In the genomic region with DNA sequence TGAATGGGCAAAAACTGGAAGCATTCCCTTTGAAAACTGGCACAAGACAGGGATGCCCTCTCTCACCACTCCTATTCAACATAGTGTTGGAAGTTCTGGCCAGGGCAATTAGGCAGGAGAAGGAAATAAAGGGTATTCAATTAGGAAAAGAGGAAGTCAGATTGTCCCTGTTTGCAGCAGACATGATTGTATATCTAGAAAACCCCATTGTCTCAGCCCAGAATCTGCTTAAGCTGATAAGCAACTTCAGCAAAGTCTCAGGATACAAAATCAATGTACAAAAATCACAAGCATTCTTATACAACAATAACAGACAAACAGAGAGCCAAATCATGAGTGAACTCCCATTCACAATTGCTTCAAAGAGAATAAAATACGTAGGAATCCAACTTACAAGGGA, we compare ENCODE assay signal across 4 cellular contexts. TPM values are rescaled to one million over a fixed set of nuclear protein-coding genes. Genes with fewer than 3 reads are reported as not detected.
"Had no signal": no experiment of that assay in that cellular context is flagged by ENCODE, and none has a peak within 500 bp of the region (broad histone marks: within the 10 kb centered on the region; RNA-seq: fewer than 3 reads in every experiment).

No MANE protein-coding gene starts in this region.

RNA-seq across cellular contexts. Expression of gene FREM3, which starts 18.3 kb away (rescaled TPM):
- total RNA-seq: LHCN-M2, M059J, MCF 10A, NCI-H460 had no signal
